14 cellular contexts compared by ENCODE assay signal in genomic region chr5:122180863-122181519, GRCh38. TPM values are rescaled to one million over a fixed set of nuclear protein-coding genes. Genes with fewer than 3 reads are reported as not detected.
DNase-seq lines count a peak whose midpoint lies in the region; ATAC-seq and TF ChIP-seq lines count a peak whose summit lies in the region.
"Had no signal": no experiment of that assay in that cellular context is flagged by ENCODE, and none has a peak within 500 bp of the region (broad histone marks: within the 10 kb centered on the region; RNA-seq: fewer than 3 reads in every experiment).

No MANE protein-coding gene starts in this region.

- H3K9me3 ChIP-seq in ascending aorta (no peaks in the 10 kb centered on the region), aorta (ENCODE audit: control insufficient read depth, low read length) (no peaks in the 10 kb centered on the region), Caco-2 (no peaks in the 10 kb centered on the region)

- peaks cover 3 to 7% of the 10 kb centered on the region in 2 donors for H3K9me3 Mint-ChIP-seq in activated naive CD4-positive, alpha-beta T cell treated with anti-CD3 and anti-CD28 coated beads, Interleukin-2, amount 50 U/mL, for 72 hours
- no peaks in the 10 kb centered on the region for H3K9me3 Mint-ChIP-seq in Caco-2 (ENCODE audit: unreplicated experiment)
- H3K9me3 Mint-ChIP-seq: activated naive CD8-positive, alpha-beta T cell treated with anti-CD3 and anti-CD28 coated beads, Interleukin-2, amount 10 ng/mL, durations not matched to agents 7 days and 5 days had no signal

- ATAC-seq in activated naive CD4-positive, alpha-beta T cell treated with anti-CD3 and anti-CD28 coated beads, Interleukin-2, amount 50 U/mL, for 72 hours, result peak; percentile 81 to 91
- ATAC-seq in aorta (ENCODE audit: low FRiP score), result peak; percentile 17
- ATAC-seq in HG03442 (IDR thresholded peaks at IDR 0.05; ENCODE audit: unreplicated experiment), result no peak

- intact Hi-C loops in ascending aorta (cut with DNase I), result loop anchor here (5.0 kb wide), 2 partner anchors 104 to 219 kb away; partner anchors contain the start of genes LOX and SRFBP1
- intact Hi-C loops in aorta (cut with DNase I), result no loop called here
- intact Hi-C loops in Caco-2 (cut with micrococcal nuclease; ENCODE audit: unreplicated experiment), result no loop called here

- DNase-seq in activated naive CD4-positive, alpha-beta T cell treated with anti-CD3 and anti-CD28 coated beads, Interleukin-2, amount 50 U/mL, for 72 hours (ENCODE audit: low spot score in 2 of 2), result no peak
- no peak for DNase-seq in activated naive CD4-positive, alpha-beta T cell treated with anti-CD3 and anti-CD28 coated beads, Interleukin-2, amount 50 U/mL, for 16 hours
- DNase-seq in ascending aorta (ENCODE audit: low spot score in 2 of 2) (no peak), iris pigment epithelial cell (ENCODE audit: low read depth) (peak; percentile 94), aorta (no peak), Caco-2 (no peak), NCI-H2029 (lab: John Stamatoyannopoulos, UW) (no peak)
- DNase-seq: activated naive CD8-positive, alpha-beta T cell treated with anti-CD3 and anti-CD28 coated beads, Interleukin-2, amount 10 ng/mL, durations not matched to agents 7 days and 5 days; head of caudate nucleus; naive B cell; NCI-H1105; stimulated activated CD4-positive, alpha-beta T cell treated with anti-CD3 and anti-CD28 coated beads, Interleukin-4, amount 100 ng/mL, for 4 hours had no signal

- H3K4me3 Mint-ChIP-seq in Caco-2 (ENCODE audit: unreplicated experiment), result no peak overlapping the region
- H3K4me3 Mint-ChIP-seq: activated naive CD8-positive, alpha-beta T cell treated with anti-CD3 and anti-CD28 coated beads, Interleukin-2, amount 10 ng/mL, durations not matched to agents 7 days and 5 days; naive B cell had no signal

- peak overlapping the region; percentile 72 to 81 for H3K27ac ChIP-seq in ascending aorta
- H3K27ac ChIP-seq in aorta (ENCODE audit: low read depth in 1 of 2, low read length in 2 of 2), result peak overlapping the region; percentile 59 to 72
- H3K27ac ChIP-seq: C4-2B had no signal

- CTCF ChIA-PET in Caco-2 (lab: Charles Lee), result no interaction called here

- no peaks in the 10 kb centered on the region for H3K36me3 Mint-ChIP-seq in activated naive CD4-positive, alpha-beta T cell treated with anti-CD3 and anti-CD28 coated beads, Interleukin-2, amount 50 U/mL, for 72 hours
- no peaks in the 10 kb centered on the region for H3K36me3 Mint-ChIP-seq in Caco-2 (ENCODE audit: insufficient read depth, unreplicated experiment)
- H3K36me3 Mint-ChIP-seq: activated naive CD8-positive, alpha-beta T cell treated with anti-CD3 and anti-CD28 coated beads, Interleukin-2, amount 10 ng/mL, durations not matched to agents 7 days and 5 days; naive B cell had no signal

- BruUV-seq in Caco-2 (replicated peaks; lab: Mats Ljungman, UMichigan), result no TSS peak

- TF ChIP-seq CTCF in ascending aorta (IDR thresholded peaks at IDR 0.05) (no peak), Caco-2 (IDR thresholded peaks at IDR 0.05; ENCODE audit: insufficient read depth in 1 of 2, low read depth in 1 of 2, low read length in 1 of 2, severe bottlenecking in 1 of 2, unreplicated experiment in 1 of 2) (no peak)

- no peaks in the 10 kb centered on the region for H3K27me3 Mint-ChIP-seq in Caco-2 (ENCODE audit: insufficient read depth, unreplicated experiment)

- POLR2A ChIA-PET in Caco-2 (lab: Charles Lee), result no interaction called here

- H3K27me3 ChIP-seq in ascending aorta (no peaks in the 10 kb centered on the region), aorta (ENCODE audit: control insufficient read depth in 1 of 2, insufficient read depth in 2 of 2, low read length in 1 of 2) (no peaks in the 10 kb centered on the region), Caco-2 (replicated peaks; ENCODE audit: control insufficient read depth, insufficient read depth, low read length) (no peaks in the 10 kb centered on the region)

- H3K27ac Mint-ChIP-seq in activated naive CD4-positive, alpha-beta T cell treated with anti-CD3 and anti-CD28 coated beads, Interleukin-2, amount 50 U/mL, for 72 hours, result peak overlapping the region in 1 of 2 donors; percentile 33
- H3K27ac Mint-ChIP-seq in Caco-2 (ENCODE audit: unreplicated experiment), result no peak overlapping the region
- H3K27ac Mint-ChIP-seq: activated naive CD8-positive, alpha-beta T cell treated with anti-CD3 and anti-CD28 coated beads, Interleukin-2, amount 10 ng/mL, durations not matched to agents 7 days and 5 days; naive B cell had no signal

- H3K4me3 ChIP-seq in ascending aorta (no peak overlapping the region), aorta (ENCODE audit: low read length in 2 of 2) (no peak overlapping the region), Caco-2 (ENCODE audit: low read depth, low read length) (no peak overlapping the region)

- WGBS in aorta, 2 donors, result 7 to 12% methylated on average over 2 of the region's 2 CpGs

- no peaks in the 10 kb centered on the region for H3K4me1 Mint-ChIP-seq in Caco-2 (ENCODE audit: low read depth, unreplicated experiment)
- H3K4me1 Mint-ChIP-seq: activated naive CD8-positive, alpha-beta T cell treated with anti-CD3 and anti-CD28 coated beads, Interleukin-2, amount 10 ng/mL, durations not matched to agents 7 days and 5 days; naive B cell had no signal

- peaks cover 11 to 36% of the 10 kb centered on the region in 2 donors for H3K4me1 ChIP-seq in ascending aorta
- peaks cover 0 to 9% of the 10 kb centered on the region in 2 donors for H3K4me1 ChIP-seq in aorta (ENCODE audit: control insufficient read depth in 1 of 2, insufficient read depth in 2 of 2, low read length in 2 of 2)
- no peaks in the 10 kb centered on the region for H3K4me1 ChIP-seq in Caco-2

- no peaks in the 10 kb centered on the region for H3K36me3 ChIP-seq in ascending aorta
- no peaks in the 10 kb centered on the region for H3K36me3 ChIP-seq in aorta (ENCODE audit: control insufficient read depth in 1 of 2, insufficient read depth in 2 of 2, low read length in 1 of 2)
- no peaks in the 10 kb centered on the region for H3K36me3 ChIP-seq in Caco-2 (ENCODE audit: control insufficient read depth, insufficient read depth, low read length)

RNA-seq across cellular contexts. Expression of gene ZNF474, which starts 51.6 kb away (rescaled TPM):
- under 1 TPM in 1 of 2 donors, not detected in 1; 0.12 TPM for total RNA-seq in activated naive CD4-positive, alpha-beta T cell treated with anti-CD3 and anti-CD28 coated beads, Interleukin-2, amount 50 U/mL, for 72 hours
- total RNA-seq in ascending aorta, result not detected
- under 1 TPM; 0.52 to 0.75 TPM for total RNA-seq in aorta
- polyA plus RNA-seq in aorta, result under 1 TPM in 1 of 2 donors, not detected in 1; 0.08 TPM
- total RNA-seq in Caco-2 (2022), result not detected in 2 replicates
